Comparison of ENCODE assay signal across 28 cellular contexts in the genomic region with DNA sequence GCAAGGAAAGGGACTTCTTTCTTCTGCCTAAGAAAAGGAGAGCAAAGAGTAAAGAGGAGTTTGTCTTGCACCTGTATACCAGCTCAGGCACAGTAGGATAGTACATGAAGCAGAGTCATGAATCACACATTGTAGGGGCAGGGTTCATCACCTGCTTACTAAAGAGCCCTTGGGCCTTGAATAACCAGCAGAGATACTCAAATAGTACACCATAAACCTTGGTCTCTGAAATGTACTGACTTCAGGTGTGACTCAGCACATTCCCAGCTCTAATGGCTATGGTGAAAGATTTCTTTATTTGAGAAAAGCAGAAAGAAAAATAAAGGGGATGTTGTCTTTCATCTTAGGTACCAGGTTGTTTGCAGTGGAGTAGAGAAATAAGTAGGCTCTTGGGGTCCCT.
"Had no signal": no experiment of that assay in that cellular context is flagged by ENCODE, and none has a peak within 500 bp of the region (broad histone marks: within the 10 kb centered on the region; RNA-seq: fewer than 3 reads in every experiment).

No MANE protein-coding gene starts in this region.

- H3K27me3 ChIP-seq: gastroesophageal sphincter, hepatocyte, stomach, thyroid gland, upper lobe of left lung, vagina had no signal

- ATAC-seq: gastroesophageal sphincter; mucosa of descending colon; natural killer cell treated with Interleukin-12 subunit alpha and Interleukin-12 subunit beta and Interleukin-15 and Interleukin-18, amount 100 ng/mL, for 72 hours; sciatic nerve; stimulated activated naive B cell treated with anti-CD40 and anti-IgM and Interleukin-4, amounts not matched to agents 10 μg/mL and 1 μg/mL and 100 μg/mL, for 72 hours; WTC11 had no signal

- H3K9me3 ChIP-seq: gastroesophageal sphincter, mucosa of descending colon, stomach, thyroid gland, upper lobe of left lung, vagina had no signal

- H3K4me1 ChIP-seq: gastroesophageal sphincter, left ventricle myocardium inferior, stomach, thyroid gland, upper lobe of left lung, vagina had no signal

- DNase-seq: activated CD4-positive, alpha-beta memory T cell treated with anti-CD3 and anti-CD28 coated beads, Interleukin-2, amount 10 ng/mL, durations not matched to agents 7 days and 5 days; activated CD4-positive, alpha-beta T cell treated with anti-CD3 and anti-CD28 coated beads for 1 hour; activated CD4-positive, alpha-beta T cell treated with anti-CD3 and anti-CD28 coated beads, Interleukin-2, amount 10 ng/mL, durations not matched to agents 7 days and 5 days; activated CD8-positive, alpha-beta memory T cell treated with anti-CD3 and anti-CD28 coated beads, Interleukin-2, amount 50 U/mL, for 48 hours; activated gamma-delta T cell treated with Interleukin-2 at 50 U/mL for 16 hours; activated naive CD4-positive, alpha-beta T cell treated with anti-CD3 and anti-CD28 coated beads, Interleukin-2, amount 50 U/mL, for 16 hours; activated T-cell treated with anti-CD3 and anti-CD28 coated beads, Interleukin-2, amount 50 U/mL, for 24 hours; amygdala; central memory CD4-positive, alpha-beta T cell; endodermal cell; islet precursor cell; left ventricle myocardium inferior; mesendoderm; mucosa of descending colon; stimulated activated CD4-positive, alpha-beta T cell treated with anti-CD3 and anti-CD28 coated beads, Interleukin-15, amount 100 ng/mL, for 24 hours; stimulated activated CD4-positive, alpha-beta T cell treated with anti-CD3 and anti-CD28 coated beads, Interleukin-2, amount 100 ng/mL, for 24 hours; stimulated activated naive B cell treated with anti-CD40 and anti-IgM and Interleukin-4, amounts not matched to agents 10 μg/mL and 1 μg/mL and 100 μg/mL, for 72 hours; stomach; T-helper 2 cell; thyroid gland; upper lobe of left lung had no signal

- H3K79me2 ChIP-seq: hepatocyte had no signal

- H3K27ac ChIP-seq: gastroesophageal sphincter, hepatocyte, left ventricle myocardium inferior, stomach, thyroid gland, upper lobe of left lung, vagina had no signal

- H3K4me3 ChIP-seq: gastroesophageal sphincter, hepatocyte, left ventricle myocardium inferior, lung, mucosa of descending colon, stomach, thyroid gland, upper lobe of left lung, vagina had no signal

- H3K36me3 ChIP-seq: gastroesophageal sphincter, left ventricle myocardium inferior, stomach, thyroid gland, upper lobe of left lung, vagina had no signal

- H3K4me2 ChIP-seq: hepatocyte had no signal

- H2AFZ ChIP-seq: hepatocyte had no signal
